Comparison of ENCODE assay signal across 9 cellular contexts in the genomic region with DNA sequence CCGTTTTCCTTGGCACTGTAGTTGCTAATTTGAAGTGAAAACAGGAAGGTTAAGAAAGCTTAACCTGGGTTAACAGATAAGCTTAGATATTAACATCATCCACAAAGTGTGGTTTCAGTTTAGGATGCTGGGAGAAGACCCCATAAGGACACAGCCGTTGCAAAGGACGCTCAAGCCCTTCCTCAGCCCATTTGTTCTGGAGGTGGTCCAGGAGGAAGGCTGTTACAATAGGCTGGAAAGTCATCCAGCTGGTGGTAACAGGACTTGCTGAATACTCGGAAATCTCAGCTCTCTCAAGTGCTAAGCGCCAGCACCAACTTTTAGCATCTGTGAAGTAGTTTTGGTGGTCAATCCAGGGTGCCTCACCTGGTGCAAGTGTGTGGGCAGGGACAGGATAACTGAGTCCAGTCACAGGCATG. TPM values are rescaled to one million over a fixed set of nuclear protein-coding genes. Genes with fewer than 3 reads are reported as not detected.
DNase-seq lines count a peak whose midpoint lies in the region; ATAC-seq and TF ChIP-seq lines count a peak whose summit lies in the region.
"Had no signal": no experiment of that assay in that cellular context is flagged by ENCODE, and none has a peak within 500 bp of the region (broad histone marks: within the 10 kb centered on the region; RNA-seq: fewer than 3 reads in every experiment).

No MANE protein-coding gene starts in this region.

- DNase-seq in activated T-cell treated with anti-CD3 and anti-CD28 coated beads, Interleukin-2, amount 50 U/mL, for 24 hours: no peak
- DNase-seq in activated T-cell treated with anti-CD3 and anti-CD28 coated beads for 4 hours (no peak), left ventricle myocardium superior (no peak), thoracic aorta (ENCODE audit: low spot score) (no peak), NCI-H1092 treated with DMSO at 0.1 percent for 48 hours (lab: John Stamatoyannopoulos, UW) (no peak), GM10248 (ENCODE audit: extremely low spot score) (no peak), D341Med (ENCODE audit: low spot score) (no peak)
- DNase-seq in activated CD8-positive, alpha-beta T cell treated with anti-CD3 and anti-CD28 coated beads for 36 hours: no peak
- DNase-seq: AML-193 had no signal

- no peaks in the 10 kb centered on the region for H3K9me3 ChIP-seq in thoracic aorta

- peak overlapping the region; percentile 92 for H3K27ac Mint-ChIP-seq in activated T-cell treated with anti-CD3 and anti-CD28 coated beads, Interleukin-2, amount 50 U/mL, for 24 hours
- peak overlapping the region; percentile 71 for H3K27ac Mint-ChIP-seq in activated CD8-positive, alpha-beta T cell treated with anti-CD3 and anti-CD28 coated beads for 36 hours

- peak overlapping the region; percentile 37 to 77 for H3K27ac ChIP-seq in thoracic aorta

- peaks cover 3% of the 10 kb centered on the region for H3K36me3 Mint-ChIP-seq in activated T-cell treated with anti-CD3 and anti-CD28 coated beads, Interleukin-2, amount 50 U/mL, for 24 hours (ENCODE audit: low read depth)
- H3K36me3 Mint-ChIP-seq in activated CD8-positive, alpha-beta T cell treated with anti-CD3 and anti-CD28 coated beads for 36 hours (ENCODE audit: low read depth): peaks cover 2% of the 10 kb centered on the region

- no peaks in the 10 kb centered on the region for H3K9me3 Mint-ChIP-seq in activated T-cell treated with anti-CD3 and anti-CD28 coated beads, Interleukin-2, amount 50 U/mL, for 24 hours
- no peaks in the 10 kb centered on the region for H3K9me3 Mint-ChIP-seq in activated CD8-positive, alpha-beta T cell treated with anti-CD3 and anti-CD28 coated beads for 36 hours

- POLR2A ChIA-PET in activated CD8-positive, alpha-beta T cell treated with anti-CD3 and anti-CD28 coated beads for 36 hours (lab: Charles Lee): interaction anchor here (0.7 to 1.2 kb wide), 3 partner anchors 9 to 240 kb away, joined by 3 to 4 read pairs (median 3); no protein-coding TSS in a partner anchor
- POLR2A ChIA-PET in GM10248 (lab: Yijun Ruan, JAX): no interaction called here

- peaks cover 4 to 47% of the 10 kb centered on the region in 2 donors for H3K4me1 ChIP-seq in thoracic aorta (ENCODE audit: control insufficient read depth in 1 of 2, low read depth in 2 of 2)

- CTCF ChIA-PET in activated CD8-positive, alpha-beta T cell treated with anti-CD3 and anti-CD28 coated beads for 36 hours (lab: Charles Lee): interaction anchor here (0.8 to 1.5 kb wide), 3 partner anchors 14 to 50 kb away, joined by 3 to 4 read pairs (median 3); no protein-coding TSS in a partner anchor
- CTCF ChIA-PET in GM10248 (lab: Yijun Ruan, JAX): interaction anchor here (1.5 to 1.9 kb wide), 4 partner anchors 10 to 113 kb away, joined by 3 to 8 read pairs (median 4); no protein-coding TSS in a partner anchor

- H3K27me3 ChIP-seq in thoracic aorta (replicated peaks; ENCODE audit: insufficient read depth): no peaks in the 10 kb centered on the region

- H3K4me3 Mint-ChIP-seq in activated T-cell treated with anti-CD3 and anti-CD28 coated beads, Interleukin-2, amount 50 U/mL, for 24 hours: peak overlapping the region; percentile 28
- peak overlapping the region; percentile 36 for H3K4me3 Mint-ChIP-seq in activated CD8-positive, alpha-beta T cell treated with anti-CD3 and anti-CD28 coated beads for 36 hours

- no peak for ATAC-seq in activated CD8-positive, alpha-beta T cell treated with anti-CD3 and anti-CD28 coated beads for 36 hours
- ATAC-seq in left ventricle myocardium superior (peak; percentile 60), thoracic aorta (ENCODE audit: insufficient number of reproducible peaks, low FRiP score, low read depth) (peak; percentile 45)

- TF ChIP-seq CTCF in activated CD8-positive, alpha-beta T cell treated with anti-CD3 and anti-CD28 coated beads for 36 hours (IDR thresholded peaks at IDR 0.05): no peak
- TF ChIP-seq CTCF in thoracic aorta (IDR thresholded peaks at IDR 0.05) (no peak), GM10248 (IDR thresholded peaks at IDR 0.05; ENCODE audit: control extremely low read depth, extremely low read depth, low read depth, missing control alignments) (no peak)

- peaks cover 45% of the 10 kb centered on the region for H3K4me1 Mint-ChIP-seq in activated T-cell treated with anti-CD3 and anti-CD28 coated beads, Interleukin-2, amount 50 U/mL, for 24 hours (ENCODE audit: low read depth)
- H3K4me1 Mint-ChIP-seq in activated CD8-positive, alpha-beta T cell treated with anti-CD3 and anti-CD28 coated beads for 36 hours (ENCODE audit: low read depth): peaks cover 17% of the 10 kb centered on the region

- intact Hi-C loops in activated CD8-positive, alpha-beta T cell treated with anti-CD3 and anti-CD28 coated beads for 36 hours (cut with micrococcal nuclease): no loop called here
- intact Hi-C loops in left ventricle myocardium superior (cut with micrococcal nuclease): no loop called here

- H3K27me3 Mint-ChIP-seq in activated T-cell treated with anti-CD3 and anti-CD28 coated beads, Interleukin-2, amount 50 U/mL, for 24 hours: peaks cover 20% of the 10 kb centered on the region
- H3K27me3 Mint-ChIP-seq in activated CD8-positive, alpha-beta T cell treated with anti-CD3 and anti-CD28 coated beads for 36 hours: no peaks in the 10 kb centered on the region

- H3K36me3 ChIP-seq in thoracic aorta: no peaks in the 10 kb centered on the region

- peak overlapping the region; percentile 38 for H3K4me3 ChIP-seq in thoracic aorta

RNA-seq across cellular contexts. Expression of a gene that starts 14.2 kb away (rescaled TPM):
- 1 to 10 TPM; 2.5 to 2.8 TPM for total RNA-seq in activated CD8-positive, alpha-beta T cell treated with anti-CD3 and anti-CD28 coated beads for 36 hours
- total RNA-seq in left ventricle myocardium superior: 13.8 TPM
- 10 to 100 TPM; 28.0 to 33.5 TPM for total RNA-seq in thoracic aorta

RNA-seq across cellular contexts. Expression of a gene that starts 42.5 kb away (rescaled TPM):
- total RNA-seq in activated CD8-positive, alpha-beta T cell treated with anti-CD3 and anti-CD28 coated beads for 36 hours: 1 to 10 TPM; 1.7 to 2.0 TPM
- total RNA-seq in left ventricle myocardium superior: 3.0 TPM
- 10 to 100 TPM in 1 of 2 donors, 1 to 10 TPM in 1; 8.1 to 15.6 TPM for total RNA-seq in thoracic aorta
